13 cellular contexts compared by ENCODE assay signal in genomic region chr16:84834403-84834772, GRCh38. TPM values are rescaled to one million over a fixed set of nuclear protein-coding genes. Genes with fewer than 3 reads are reported as not detected.
DNase-seq lines count a peak whose midpoint lies in the region; ATAC-seq and TF ChIP-seq lines count a peak whose summit lies in the region.
"Had no signal": no experiment of that assay in that cellular context is flagged by ENCODE, and none has a peak within 500 bp of the region (broad histone marks: within the 10 kb centered on the region; RNA-seq: fewer than 3 reads in every experiment).

No MANE protein-coding gene starts in this region.

- TF ChIP-seq CTCF in breast epithelium (IDR thresholded peaks at IDR 0.05) (no peak), left lung (IDR thresholded peaks at IDR 0.05) (no peak), smooth muscle cell (IDR thresholded peaks at IDR 0.05; ENCODE audit: borderline replicate concordance, insufficient read depth, poor library complexity, severe bottlenecking) (no peak)

- no peak overlapping the region for H3K9ac ChIP-seq in smooth muscle cell (ENCODE audit: low read depth)

- H3K36me3 Mint-ChIP-seq in activated CD8-positive, alpha-beta memory T cell treated with anti-CD3 and anti-CD28 coated beads, Interleukin-2, amount 10 ng/mL, durations not matched to agents 7 days and 5 days, result no peaks in the 10 kb centered on the region
- H3K36me3 Mint-ChIP-seq: activated naive CD8-positive, alpha-beta T cell treated with anti-CD3 and anti-CD28 coated beads, Interleukin-2, amount 10 ng/mL, durations not matched to agents 7 days and 5 days had no signal

- H4K20me1 ChIP-seq in smooth muscle cell (ENCODE audit: low read depth), result peaks cover 57% of the 10 kb centered on the region

- no peak overlapping the region for H3K27ac Mint-ChIP-seq in activated CD8-positive, alpha-beta memory T cell treated with anti-CD3 and anti-CD28 coated beads, Interleukin-2, amount 10 ng/mL, durations not matched to agents 7 days and 5 days
- H3K27ac Mint-ChIP-seq: activated naive CD8-positive, alpha-beta T cell treated with anti-CD3 and anti-CD28 coated beads, Interleukin-2, amount 10 ng/mL, durations not matched to agents 7 days and 5 days had no signal

- DNase-seq in G401 (ENCODE audit: low spot score) (peak; percentile 85), breast epithelium (ENCODE audit: low spot score in 2 of 2) (peak in 1 of 2 donors; percentile 64), left lung (no peak), smooth muscle cell (lab: John Stamatoyannopoulos, UW; ENCODE audit: unreplicated experiment) (no peak), GOT3 (lab: John Stamatoyannopoulos, UW) (no peak), midbrain (lab: John Stamatoyannopoulos, UW) (no peak), foreskin melanocyte (no peak)
- no peak for DNase-seq in activated CD8-positive, alpha-beta memory T cell treated with anti-CD3 and anti-CD28 coated beads, Interleukin-2, amount 10 ng/mL, durations not matched to agents 7 days and 5 days
- DNase-seq: activated CD4-positive, CD25-positive, alpha-beta regulatory T cell; activated naive CD8-positive, alpha-beta T cell treated with anti-CD3 and anti-CD28 coated beads, Interleukin-2, amount 10 ng/mL, durations not matched to agents 7 days and 5 days; H7; occipital lobe; stimulated activated CD8-positive, alpha-beta memory T cell treated with anti-CD3 and anti-CD28 coated beads, Interleukin-4, amount 100 ng/mL, for 48 hours had no signal

- H3K4me2 ChIP-seq in smooth muscle cell, result no peak overlapping the region

- intact Hi-C loops in breast epithelium (cut with DNase I; ENCODE audit: low total_unique reads) (no loop called here), left lung (cut with DNase I) (no loop called here)

- H3K36me3 ChIP-seq in breast epithelium, result no peaks in the 10 kb centered on the region
- H3K36me3 ChIP-seq in left lung, result peaks cover 0 to 10% of the 10 kb centered on the region in 2 donors
- no peaks in the 10 kb centered on the region for H3K36me3 ChIP-seq in smooth muscle cell (ENCODE audit: low read depth)

- H3K79me2 ChIP-seq in smooth muscle cell (ENCODE audit: low read depth), result peaks cover 71% of the 10 kb centered on the region

- in situ Hi-C loops in G401 (cut with HindIII; ENCODE audit: low sequenced_read_pairs), result no loop called here

- H3K9me3 ChIP-seq in breast epithelium (no peaks in the 10 kb centered on the region), left lung (no peaks in the 10 kb centered on the region), smooth muscle cell (replicated peaks; ENCODE audit: low read depth) (no peaks in the 10 kb centered on the region)

- H3K4me1 ChIP-seq in breast epithelium (peaks cover 8 to 27% of the 10 kb centered on the region in 2 donors), left lung (peaks cover 3 to 16% of the 10 kb centered on the region in 2 donors), smooth muscle cell (ENCODE audit: low read depth) (peaks cover 17% of the 10 kb centered on the region)

- no peaks in the 10 kb centered on the region for H3K4me1 Mint-ChIP-seq in activated CD8-positive, alpha-beta memory T cell treated with anti-CD3 and anti-CD28 coated beads, Interleukin-2, amount 10 ng/mL, durations not matched to agents 7 days and 5 days
- H3K4me1 Mint-ChIP-seq: activated naive CD8-positive, alpha-beta T cell treated with anti-CD3 and anti-CD28 coated beads, Interleukin-2, amount 10 ng/mL, durations not matched to agents 7 days and 5 days had no signal

- no peak for ATAC-seq in left lung
- ATAC-seq in activated CD8-positive, alpha-beta memory T cell treated with anti-CD3 and anti-CD28 coated beads, Interleukin-2, amount 10 ng/mL, durations not matched to agents 7 days and 5 days, result no peak

- no peak overlapping the region for H3K4me3 Mint-ChIP-seq in activated CD8-positive, alpha-beta memory T cell treated with anti-CD3 and anti-CD28 coated beads, Interleukin-2, amount 10 ng/mL, durations not matched to agents 7 days and 5 days
- H3K4me3 Mint-ChIP-seq: activated naive CD8-positive, alpha-beta T cell treated with anti-CD3 and anti-CD28 coated beads, Interleukin-2, amount 10 ng/mL, durations not matched to agents 7 days and 5 days had no signal

- WGBS in smooth muscle cell (ENCODE audit: low lambda C conversion rate), result 48% methylated on average over 6 of the region's 6 CpGs

- peak overlapping the region; percentile 71 to 94 for H3K27ac ChIP-seq in breast epithelium
- peak overlapping the region; percentile 8 to 73 for H3K27ac ChIP-seq in left lung
- H3K27ac ChIP-seq in smooth muscle cell (ENCODE audit: low read depth), result peak overlapping the region; percentile 95

- H3K27me3 Mint-ChIP-seq in activated CD8-positive, alpha-beta memory T cell treated with anti-CD3 and anti-CD28 coated beads, Interleukin-2, amount 10 ng/mL, durations not matched to agents 7 days and 5 days, result peaks cover 15% of the 10 kb centered on the region

- H3F3A ChIP-seq in smooth muscle cell (ENCODE audit: low read depth), result peaks cover 38% of the 10 kb centered on the region

- H2AFZ ChIP-seq in smooth muscle cell (ENCODE audit: low read depth), result no peak overlapping the region

- no peaks in the 10 kb centered on the region for H3K9me3 Mint-ChIP-seq in activated CD8-positive, alpha-beta memory T cell treated with anti-CD3 and anti-CD28 coated beads, Interleukin-2, amount 10 ng/mL, durations not matched to agents 7 days and 5 days (ENCODE audit: low read depth)
- H3K9me3 Mint-ChIP-seq: activated naive CD8-positive, alpha-beta T cell treated with anti-CD3 and anti-CD28 coated beads, Interleukin-2, amount 10 ng/mL, durations not matched to agents 7 days and 5 days had no signal

- TF ChIP-seq POLR2A in breast epithelium (IDR thresholded peaks at IDR 0.05), result no peak

- CTCF ChIA-PET in activated CD8-positive, alpha-beta memory T cell treated with anti-CD3 and anti-CD28 coated beads, Interleukin-2, amount 10 ng/mL, durations not matched to agents 7 days and 5 days (lab: Charles Lee), result no interaction called here

- H3K27me3 ChIP-seq in breast epithelium, result no peaks in the 10 kb centered on the region
- H3K27me3 ChIP-seq in left lung, result peaks cover 0 to 39% of the 10 kb centered on the region in 2 donors
- H3K27me3 ChIP-seq in smooth muscle cell (ENCODE audit: low read depth), result no peaks in the 10 kb centered on the region

- H3K4me3 ChIP-seq in breast epithelium, result peak overlapping the region in 1 of 3 donors; percentile 28
- no peak overlapping the region for H3K4me3 ChIP-seq in left lung
- no peak overlapping the region for H3K4me3 ChIP-seq in smooth muscle cell

RNA-seq across cellular contexts. Expression of gene CRISPLD2, which starts 14.6 kb away (rescaled TPM):
- 0.03 TPM in 1 of 2 replicates, not detected in the other for total RNA-seq in G401 (2014; rRNA removed; shearing (Covaris generic))
- total RNA-seq in breast epithelium (100 to 1,000 TPM in 2 of 3 donors, 10 to 100 TPM in 1; 94.7 to 386 (median 216) TPM), left lung (100 to 1,000 TPM in 1 of 2 donors, 10 to 100 TPM in 1; 86.6 to 106 TPM), smooth muscle cell (63.1 and 104 TPM in 2 replicates)
- 79.7 and 105 TPM in 2 replicates for polyA plus RNA-seq in smooth muscle cell
- not detected for total RNA-seq in activated CD8-positive, alpha-beta memory T cell treated with anti-CD3 and anti-CD28 coated beads, Interleukin-2, amount 10 ng/mL, durations not matched to agents 7 days and 5 days

Comparison
In these comparisons a context has a peak if more than half of its experiments do, and no peak if none do; other contexts are left out.
1. H3K27ac ChIP-seq: peak in every context shown above with its lines; median percentile 95 in smooth muscle cell; 82 in breast epithelium; 40 in left lung.
2. RNA of gene CRISPLD2, which starts 14.6 kb away (total RNA-seq): 94.7 to 386 TPM in breast epithelium, 86.6 to 106 TPM in left lung and 63.1 to 104 TPM in smooth muscle cell; not detected in activated CD8-positive, alpha-beta memory T cell treated with anti-CD3 and anti-CD28 coated beads, Interleukin-2, amount 10 ng/mL, durations not matched to agents 7 days and 5 days and 0.03 TPM in G401; every median in the first group is over 10 times any median in the second.